Comparison of ENCODE assay signal across 8 cellular contexts in genomic region chr9:9942764-9943424, GRCh38.
DNase-seq lines count a peak whose midpoint lies in the region; ATAC-seq, FAIRE-seq and TF ChIP-seq lines count a peak whose summit lies in the region.

No MANE protein-coding gene starts in this region.

- no peak for FAIRE-seq in GM12891 (lab: Jason Lieb, UNC)

- peak; percentile 77 for ATAC-seq in HG02840 (IDR thresholded peaks at IDR 0.05; ENCODE audit: low FRiP score, unreplicated experiment)

- TF ChIP-seq POLR2A in GM12891 (IDR thresholded peaks at IDR 0.05; ENCODE audit: low read depth, low read length), result no peak

- DNase-seq in A172 (ENCODE audit: low spot score), result peak; percentile 52
- DNase-seq in GM12891 (ENCODE audit: insufficient read length, low spot score), result peak; percentile 4
- DNase-seq in NCI-H1694 (lab: John Stamatoyannopoulos, UW), result peak; percentile 56
- DNase-seq in UCSD-AML1 (lab: John Stamatoyannopoulos, UW; ENCODE audit: unreplicated experiment), result peak; percentile 79
- DNase-seq in caudate nucleus (lab: John Stamatoyannopoulos, UW), result peak in 54 of 61 donors; percentile 0 to 76 (median 34)
- DNase-seq in kidney tubule cell (ENCODE audit: low spot score), result peak; percentile 66
- DNase-seq in stimulated activated CD4-positive, alpha-beta T cell treated with anti-CD3 and anti-CD28 coated beads, Interleukin-4, amount 100 ng/mL, for 24 hours, result peak; percentile 39

- H3K27ac ChIP-seq in caudate nucleus (ENCODE audit: low read depth, low read length), result no peak overlapping the region

TF ChIP-seq in GM12891, 5 proteins besides CTCF, POLR2A, EP300 and RAD21:
- TF ChIP-seq TAF1 (IDR thresholded peaks at IDR 0.05; ENCODE audit: low read depth, low read length) (no peak), POLR2AphosphoS5 (IDR thresholded peaks at IDR 0.05; ENCODE audit: low read depth, low read length) (no peak), POU2F2 (IDR thresholded peaks at IDR 0.05; ENCODE audit: low read depth, low read length) (no peak), PAX5 (IDR thresholded peaks at IDR 0.05; ENCODE audit: insufficient read depth, low read length, severe bottlenecking) (no peak), SPI1 (IDR thresholded peaks at IDR 0.05; ENCODE audit: low read depth, low read length) (no peak)
TF ChIP-seq in GM12891: peak in this region for 0.

Comparison
In these comparisons a context has a peak if more than half of its experiments do, and no peak if none do; other contexts are left out.
1. DNase-seq: peak in every context shown above with its lines; median percentile 79 in UCSD-AML1; 66 in kidney tubule cell; 56 in NCI-H1694; 52 in A172; 39 in stimulated activated CD4-positive, alpha-beta T cell treated with anti-CD3 and anti-CD28 coated beads, Interleukin-4, amount 100 ng/mL, for 24 hours; 34 in caudate nucleus; 4 in GM12891.